Comparison of ENCODE assay signal across 24 cellular contexts in genomic region chr17:57490890-57491289, GRCh38.
A peak's percentile ranks its signal among the peaks of the same experiment; 100 is the strongest.
DNase-seq lines count a peak whose midpoint lies in the region; ATAC-seq and TF ChIP-seq lines count a peak whose summit lies in the region.
"Had no signal": no experiment of that assay in that cellular context is flagged by ENCODE, and none has a peak within 500 bp of the region (broad histone marks: within the 10 kb centered on the region; RNA-seq: fewer than 3 reads in every experiment).

No MANE protein-coding gene starts in this region.

- H3K27me3 ChIP-seq in thyroid gland = no peaks in the 10 kb centered on the region
- H3K27me3 ChIP-seq: SJSA1, stomach, tibial nerve had no signal

- no peak for TF ChIP-seq CTCF in brain (conservative IDR thresholded peaks at IDR 0.05)
- no peak for TF ChIP-seq CTCF in nephron progenitor cell (IDR thresholded peaks at IDR 0.05)
- TF ChIP-seq CTCF in thyroid gland (IDR thresholded peaks at IDR 0.05) = peak in 2 of 6 experiments; percentile 19 to 34

- H3K27me3 Mint-ChIP-seq in brain (peaks cover 6% of the 10 kb centered on the region), nephron progenitor cell (ENCODE audit: low read depth, poor library complexity) (no peaks in the 10 kb centered on the region)
- H3K27me3 Mint-ChIP-seq: activated naive CD8-positive, alpha-beta T cell treated with anti-CD3 and anti-CD28 coated beads, Interleukin-2, amount 10 ng/mL, durations not matched to agents 7 days and 5 days; CD4-positive, alpha-beta T cell; central memory CD8-positive, alpha-beta T cell; naive B cell had no signal

- ATAC-seq in HG03196 (IDR thresholded peaks at IDR 0.05; ENCODE audit: unreplicated experiment) = no peak
- ATAC-seq: activated T-cell treated with anti-CD3 and anti-CD28 coated beads, Interleukin-2, amount 50 U/mL, for 72 hours; K562; right cardiac atrium had no signal

- peaks cover 58 to 66% of the 10 kb centered on the region in 2 donors for H3K4me1 ChIP-seq in thyroid gland

- H3K4me1 Mint-ChIP-seq in brain (peaks cover 92% of the 10 kb centered on the region), nephron progenitor cell (peaks cover 93% of the 10 kb centered on the region)

- H3K4me3 Mint-ChIP-seq in brain = peak overlapping the region in 1 of 5 experiments; percentile 23
- no peak overlapping the region for H3K4me3 Mint-ChIP-seq in nephron progenitor cell
- H3K4me3 Mint-ChIP-seq: activated naive CD8-positive, alpha-beta T cell treated with anti-CD3 and anti-CD28 coated beads, Interleukin-2, amount 10 ng/mL, durations not matched to agents 7 days and 5 days; activated T-cell treated with anti-CD3 and anti-CD28 coated beads, Interleukin-2, amount 50 U/mL, for 72 hours; CD4-positive, alpha-beta T cell; central memory CD8-positive, alpha-beta T cell; naive B cell had no signal

- H3K27ac ChIP-seq in thyroid gland = peak overlapping the region; percentile 62 to 79 (median 77)
- H3K27ac ChIP-seq: epithelial cell of prostate, SJSA1, stomach, tibial nerve had no signal

- H3K36me3 Mint-ChIP-seq in brain (peaks cover 7% of the 10 kb centered on the region), nephron progenitor cell (ENCODE audit: low read depth) (peaks cover 36% of the 10 kb centered on the region)
- H3K36me3 Mint-ChIP-seq: activated naive CD8-positive, alpha-beta T cell treated with anti-CD3 and anti-CD28 coated beads, Interleukin-2, amount 10 ng/mL, durations not matched to agents 7 days and 5 days; naive B cell had no signal

- TF ChIP-seq POLR2A in thyroid gland (IDR thresholded peaks at IDR 0.05) = peak in 1 of 2 donors; percentile 46

- H3K4me3 ChIP-seq in thyroid gland (replicated peaks in 1 of 3) = no peak overlapping the region
- H3K4me3 ChIP-seq: K562, SJSA1, stomach, tibial nerve had no signal

- H3K9me3 ChIP-seq in thyroid gland = no peaks in the 10 kb centered on the region
- H3K9me3 ChIP-seq: SJSA1, stomach, tibial nerve had no signal

- WGBS in thyroid gland, 2 donors = 29 to 32% methylated on average over 12 of the region's 12 CpGs

- H3K27ac Mint-ChIP-seq in brain (peak overlapping the region in 4 of 5 experiments; percentile 46 to 98 (median 74)), nephron progenitor cell (peak overlapping the region; percentile 93)
- H3K27ac Mint-ChIP-seq: activated naive CD8-positive, alpha-beta T cell treated with anti-CD3 and anti-CD28 coated beads, Interleukin-2, amount 10 ng/mL, durations not matched to agents 7 days and 5 days; CD4-positive, alpha-beta T cell had no signal

- H3K36me3 ChIP-seq in thyroid gland = no peaks in the 10 kb centered on the region
- H3K36me3 ChIP-seq: SJSA1, stomach, tibial nerve had no signal

- DNase-seq in NCI-H1105 (lab: John Stamatoyannopoulos, UW) (peak; percentile 10), nephron progenitor cell (no peak), thyroid gland (peak; percentile 84 to 96), Ammon's horn (ENCODE audit: low spot score) (no peak), hepatic stellate cell (ENCODE audit: low spot score) (no peak)
- DNase-seq: activated CD4-positive, alpha-beta T cell treated with anti-CD3 and anti-CD28 coated beads for 48 hours; activated naive CD8-positive, alpha-beta T cell treated with anti-CD3 and anti-CD28 coated beads, Interleukin-2, amount 10 ng/mL, durations not matched to agents 7 days and 5 days; activated T-cell treated with anti-CD3 and anti-CD28 coated beads, Interleukin-2, amount 50 U/mL, for 72 hours; CD4-positive, alpha-beta T cell; mesenchymal stem cell; MM.1S; naive B cell; NCI-H1436; NCI-H2107; NCI-H69; stomach had no signal

- intact Hi-C loops in thyroid gland (cut with DNase I) = loop anchor here (10.0 kb wide), 1 partner anchor 226 kb away; no protein-coding TSS in a partner anchor

- H3K9me3 Mint-ChIP-seq in brain (no peaks in the 10 kb centered on the region), nephron progenitor cell (no peaks in the 10 kb centered on the region)
- H3K9me3 Mint-ChIP-seq: activated naive CD8-positive, alpha-beta T cell treated with anti-CD3 and anti-CD28 coated beads, Interleukin-2, amount 10 ng/mL, durations not matched to agents 7 days and 5 days; activated T-cell treated with anti-CD3 and anti-CD28 coated beads, Interleukin-2, amount 50 U/mL, for 72 hours; CD4-positive, alpha-beta T cell; central memory CD8-positive, alpha-beta T cell; naive B cell had no signal

Comparison
In these comparisons a context has a peak if more than half of its experiments do, and no peak if none do; other contexts are left out.
1. DNase-seq: peak in NCI-H1105 (single experiment) and thyroid gland (2 of 2); none in nephron progenitor cell (single experiment), Ammon's horn (single experiment) and hepatic stellate cell (single experiment).